8 cellular contexts compared by ENCODE assay signal in genomic region chr10:70106958-70107791, GRCh38. TPM values are rescaled to one million over a fixed set of nuclear protein-coding genes. Genes with fewer than 3 reads are reported as not detected.
DNase-seq lines count a peak whose midpoint lies in the region; ATAC-seq and TF ChIP-seq lines count a peak whose summit lies in the region.

No MANE protein-coding gene starts in this region.

- DNase-seq in AG08395 (ENCODE audit: low spot score) (peak; percentile 12), NCI-H69 (lab: John Stamatoyannopoulos, UW) (peak; percentile 60), fibroblast of villous mesenchyme (ENCODE audit: low read depth) (no peak), sigmoid colon (no peak), SKM-1 (lab: John Stamatoyannopoulos, UW; ENCODE audit: unreplicated experiment) (no peak), dedifferentiated amniotic fluid mesenchymal stem cell (ENCODE audit: extremely low spot score) (no peak)

- 79 to 92% methylated on average over 22 of the region's 22 CpGs for WGBS in sigmoid colon, 2 donors

- ATAC-seq in GM18870 (IDR thresholded peaks at IDR 0.05; ENCODE audit: unreplicated experiment) (peak; percentile 57), GM21528 (IDR thresholded peaks at IDR 0.05; ENCODE audit: low FRiP score, unreplicated experiment) (no peak)

- no peaks in the 10 kb centered on the region for H3K4me1 ChIP-seq in sigmoid colon

- no peak for TF ChIP-seq POLR2A in sigmoid colon (IDR thresholded peaks at IDR 0.05)

- H3K36me3 ChIP-seq in sigmoid colon: peaks cover 3 to 36% (median 8%) of the 10 kb centered on the region in 4 donors

- H3K27me3 ChIP-seq in sigmoid colon: no peaks in the 10 kb centered on the region

- no peak overlapping the region for H3K4me3 ChIP-seq in fibroblast of villous mesenchyme (ENCODE audit: low read depth, low read length)
- no peak overlapping the region for H3K4me3 ChIP-seq in sigmoid colon

- intact Hi-C loops in sigmoid colon (cut with DNase I): no loop called here

- no peaks in the 10 kb centered on the region for H3K9me3 ChIP-seq in sigmoid colon

- no peak overlapping the region for H3K27ac ChIP-seq in sigmoid colon

- TF ChIP-seq CTCF in fibroblast of villous mesenchyme (IDR thresholded peaks at IDR 0.05; ENCODE audit: insufficient read depth, low read depth, low read length) (peak; percentile 58), sigmoid colon (IDR thresholded peaks at IDR 0.05) (no peak)

- TF ChIP-seq EP300 in sigmoid colon (IDR thresholded peaks at IDR 0.05): no peak

RNA-seq across cellular contexts. Expression of gene AIFM2, which starts 25.4 kb away (rescaled TPM):
- total RNA-seq in fibroblast of villous mesenchyme: 5.5 and 7.8 TPM in 2 replicates
- total RNA-seq in sigmoid colon: 10 to 100 TPM; 10.2 to 11.7 (median 10.8) TPM
- polyA plus RNA-seq in sigmoid colon: 10 to 100 TPM; 14.4 to 26.8 (median 26.4) TPM

RNA-seq across cellular contexts. Expression of gene TYSND1, which starts 39.3 kb away (rescaled TPM):
- total RNA-seq in fibroblast of villous mesenchyme: 11.3 and 12.1 TPM in 2 replicates
- total RNA-seq in sigmoid colon: 10 to 100 TPM in 1 of 4 donors, 1 to 10 TPM in 3; 7.9 to 10.3 (median 9.0) TPM
- 10 to 100 TPM in 1 of 3 donors, 1 to 10 TPM in 2; 5.1 to 13.5 (median 8.4) TPM for polyA plus RNA-seq in sigmoid colon

RNA-seq across cellular contexts. Expression of gene MACROH2A2, which starts 54.5 kb away (rescaled TPM):
- total RNA-seq in fibroblast of villous mesenchyme: 3.9 TPM in 2 replicates
- total RNA-seq in sigmoid colon: 10 to 100 TPM in 3 of 4 donors, 1 to 10 TPM in 1; 6.4 to 19.4 (median 12.6) TPM
- polyA plus RNA-seq in sigmoid colon: 10 to 100 TPM in 1 of 3 donors, 1 to 10 TPM in 2; 4.8 to 16.4 (median 6.0) TPM

Comparison
In these comparisons a context has a peak if more than half of its experiments do, and no peak if none do; other contexts are left out.
1. DNase-seq: peak in AG08395 (single experiment) and NCI-H69 (single experiment); none in fibroblast of villous mesenchyme (single experiment), sigmoid colon (single experiment), SKM-1 (single experiment) and dedifferentiated amniotic fluid mesenchymal stem cell (single experiment).